In the genomic region with DNA sequence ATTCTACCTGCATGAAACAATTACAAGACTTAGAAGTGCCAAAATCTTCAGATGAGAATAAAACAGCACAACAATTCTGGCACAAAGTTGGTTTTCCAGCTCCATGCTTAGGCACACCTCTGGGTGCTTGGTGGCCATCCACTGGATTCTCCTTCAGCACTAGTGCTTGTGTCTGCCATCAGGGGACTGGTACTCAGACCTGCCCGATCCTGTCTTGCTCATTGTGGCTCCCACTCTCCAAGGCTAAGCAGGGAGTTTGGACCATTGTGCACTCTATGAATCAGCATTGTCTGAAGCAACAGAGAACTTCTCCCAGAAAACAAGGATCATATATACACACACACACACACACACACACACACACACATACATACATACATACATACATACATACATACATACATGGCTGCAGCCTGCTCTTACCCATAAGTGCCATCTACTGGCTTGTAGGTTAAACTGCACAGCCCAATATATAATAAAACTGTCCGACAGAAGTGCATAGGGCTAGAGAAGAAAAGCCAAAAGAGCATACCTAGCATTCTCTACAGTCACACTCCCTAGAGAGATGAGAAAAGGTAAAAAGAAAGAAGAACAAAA, we compare ENCODE assay signal across 8 cellular contexts.
DNase-seq lines count a peak whose midpoint lies in the region; ATAC-seq and TF ChIP-seq lines count a peak whose summit lies in the region.

No MANE protein-coding gene starts in this region.

- H3K36me3 Mint-ChIP-seq in activated CD4-positive, alpha-beta memory T cell treated with anti-CD3 and anti-CD28 coated beads for 36 hours, result no peaks in the 10 kb centered on the region

- WGBS in mesenchymal stem cell, result 83% methylated on average over 1 of the region's 2 CpGs
- WGBS in sigmoid colon, 2 donors, result 52 to 53% methylated on average over 2 of the region's 2 CpGs

- H2BK120ac ChIP-seq in mesenchymal stem cell (ENCODE audit: low read depth, low read length), result no peak overlapping the region

- H2AFZ ChIP-seq in mesenchymal stem cell (ENCODE audit: low read depth, low read length), result no peak overlapping the region

- H3K4me2 ChIP-seq in mesenchymal stem cell (ENCODE audit: low read length, poor library complexity, severe bottlenecking), result no peak overlapping the region

- no peak overlapping the region for H3K27ac Mint-ChIP-seq in activated CD4-positive, alpha-beta memory T cell treated with anti-CD3 and anti-CD28 coated beads for 36 hours

- intact Hi-C loops in sigmoid colon (cut with DNase I), result no loop called here
- intact Hi-C loops in activated CD4-positive, alpha-beta memory T cell treated with anti-CD3 and anti-CD28 coated beads for 36 hours (cut with micrococcal nuclease), result loop anchor here (1.0 to 10.0 kb wide), 2 partner anchors 550 to 812 kb away; no protein-coding TSS in a partner anchor

- H3K9me3 ChIP-seq in mesenchymal stem cell (ENCODE audit: control insufficient read depth, low read length) (no peaks in the 10 kb centered on the region), sigmoid colon (no peaks in the 10 kb centered on the region)

- H3K23ac ChIP-seq in mesenchymal stem cell (ENCODE audit: low read length in 2 of 2), result no peak overlapping the region

- H3K36me3 ChIP-seq in mesenchymal stem cell (ENCODE audit: control insufficient read depth in 1 of 2, insufficient read depth in 2 of 2, low read depth in 1 of 2, low read length in 2 of 2) (no peaks in the 10 kb centered on the region), sigmoid colon (no peaks in the 10 kb centered on the region)

- H3K27me3 Mint-ChIP-seq in activated CD4-positive, alpha-beta memory T cell treated with anti-CD3 and anti-CD28 coated beads for 36 hours, result no peaks in the 10 kb centered on the region

- no peak overlapping the region for H3K4me3 Mint-ChIP-seq in activated CD4-positive, alpha-beta memory T cell treated with anti-CD3 and anti-CD28 coated beads for 36 hours

- H3K27ac ChIP-seq in mesenchymal stem cell (ENCODE audit: low read length, poor library complexity, severe bottlenecking), result no peak overlapping the region
- H3K27ac ChIP-seq in sigmoid colon, result no peak overlapping the region

- H3K4me3 ChIP-seq in AG09309 (ENCODE audit: control insufficient read depth, low read depth, low read length) (no peak overlapping the region), astrocyte of the cerebellum (ENCODE audit: low read depth, low read length) (no peak overlapping the region), mesenchymal stem cell (ENCODE audit: insufficient read depth in 1 of 2, low read depth in 1 of 2, low read length in 2 of 2) (no peak overlapping the region), sigmoid colon (no peak overlapping the region)

- CTCF ChIA-PET in activated CD4-positive, alpha-beta memory T cell treated with anti-CD3 and anti-CD28 coated beads for 36 hours (lab: Charles Lee), result interaction anchor here (0.7 to 3.1 kb wide), 3 partner anchors 528 to 550 kb away, joined by 3 to 15 read pairs (median 3); no protein-coding TSS in a partner anchor

- H3K4me1 ChIP-seq in mesenchymal stem cell (ENCODE audit: control insufficient read depth, insufficient read depth, low read depth, low read length) (no peaks in the 10 kb centered on the region), sigmoid colon (no peaks in the 10 kb centered on the region)

- POLR2A ChIA-PET in activated CD4-positive, alpha-beta memory T cell treated with anti-CD3 and anti-CD28 coated beads for 36 hours (lab: Charles Lee), result no interaction called here

- TF ChIP-seq POLR2A in sigmoid colon (IDR thresholded peaks at IDR 0.05), result no peak

- no peak overlapping the region for H2BK15ac ChIP-seq in mesenchymal stem cell (ENCODE audit: low read depth, poor library complexity, severe bottlenecking)

- H3K4ac ChIP-seq in mesenchymal stem cell (ENCODE audit: low read depth in 1 of 2, low read length in 2 of 2), result no peak overlapping the region

- no peak overlapping the region for H4K91ac ChIP-seq in mesenchymal stem cell (ENCODE audit: low read length)

- H4K8ac ChIP-seq in mesenchymal stem cell (ENCODE audit: low read length), result no peak overlapping the region

- no peaks in the 10 kb centered on the region for H3K9me3 Mint-ChIP-seq in activated CD4-positive, alpha-beta memory T cell treated with anti-CD3 and anti-CD28 coated beads for 36 hours

- H3K27me3 ChIP-seq in mesenchymal stem cell (ENCODE audit: control insufficient read depth in 1 of 2, insufficient read depth in 1 of 2, low read length in 2 of 2) (no peaks in the 10 kb centered on the region), sigmoid colon (no peaks in the 10 kb centered on the region)

- no peak for DNase-seq in AG09309 (ENCODE audit: low read depth)
- DNase-seq in NCI-H1417 treated with DMSO at 0.1 percent for 48 hours (lab: John Stamatoyannopoulos, UW), result peak; percentile 3
- DNase-seq in astrocyte of the cerebellum (ENCODE audit: low read depth), result peak; percentile 5
- peak; percentile 11 for DNase-seq in mesenchymal stem cell
- no peak for DNase-seq in sigmoid colon
- no peak for DNase-seq in activated CD4-positive, alpha-beta memory T cell treated with anti-CD3 and anti-CD28 coated beads for 36 hours

- no peak overlapping the region for H2BK12ac ChIP-seq in mesenchymal stem cell (ENCODE audit: low read length in 2 of 2)

- no peak overlapping the region for H3K14ac ChIP-seq in mesenchymal stem cell (ENCODE audit: low read length in 2 of 2)

- no peak overlapping the region for H3K9ac ChIP-seq in mesenchymal stem cell (ENCODE audit: low read length)

- H3K4me1 Mint-ChIP-seq in activated CD4-positive, alpha-beta memory T cell treated with anti-CD3 and anti-CD28 coated beads for 36 hours (ENCODE audit: low read depth), result no peaks in the 10 kb centered on the region

- no peak for TF ChIP-seq EP300 in sigmoid colon (IDR thresholded peaks at IDR 0.05)

- TF ChIP-seq CTCF in AG09309 (IDR thresholded peaks at IDR 0.05; ENCODE audit: control insufficient read depth, insufficient read depth, low read depth, low read length, missing control alignments), result peak; percentile 42
- TF ChIP-seq CTCF in astrocyte of the cerebellum (IDR thresholded peaks at IDR 0.05; ENCODE audit: low read depth, low read length, missing control alignments), result peak; percentile 62
- TF ChIP-seq CTCF in sigmoid colon (IDR thresholded peaks at IDR 0.05), result peak in 1 of 4 experiments; percentile 10

- H3K18ac ChIP-seq in mesenchymal stem cell (ENCODE audit: low read depth in 1 of 2, low read length in 2 of 2), result no peak overlapping the region

- no peak overlapping the region for H2AK5ac ChIP-seq in mesenchymal stem cell (ENCODE audit: low read length, severe bottlenecking)

- peak; percentile 87 for ATAC-seq in GM18499 (IDR thresholded peaks at IDR 0.05; ENCODE audit: insufficient read depth, unreplicated experiment)
- ATAC-seq in HG02852 (IDR thresholded peaks at IDR 0.05; ENCODE audit: unreplicated experiment), result peak; percentile 98

- H2BK5ac ChIP-seq in mesenchymal stem cell (ENCODE audit: low read depth, low read length, poor library complexity, severe bottlenecking), result no peak overlapping the region

- in situ Hi-C loops in astrocyte of the cerebellum (cut with HindIII; ENCODE audit: low sequenced_read_pairs), result no loop called here

- H3K79me1 ChIP-seq in mesenchymal stem cell (replicated peaks; ENCODE audit: low read length, poor library complexity, severe bottlenecking), result no peaks in the 10 kb centered on the region

Comparison
In these comparisons a context has a peak if more than half of its experiments do, and no peak if none do; other contexts are left out.
1. DNase-seq: peak in NCI-H1417 treated with DMSO at 0.1 percent for 48 hours (single experiment), astrocyte of the cerebellum (single experiment) and mesenchymal stem cell (single experiment); none in AG09309 (single experiment), sigmoid colon (single experiment) and activated CD4-positive, alpha-beta memory T cell treated with anti-CD3 and anti-CD28 coated beads for 36 hours (single experiment).